Comparison of ENCODE assay signal across 8 cellular contexts in genomic region chr3:114290911-114291901, GRCh38. TPM values are rescaled to one million over a fixed set of nuclear protein-coding genes. Genes with fewer than 3 reads are reported as not detected.
A peak's percentile ranks its signal among the peaks of the same experiment; 100 is the strongest.
DNase-seq lines count a peak whose midpoint lies in the region; ATAC-seq, FAIRE-seq and TF ChIP-seq lines count a peak whose summit lies in the region.

No MANE protein-coding gene starts in this region.

- TF ChIP-seq POLR2A in transverse colon (IDR thresholded peaks at IDR 0.05) = no peak

- peak overlapping the region; percentile 74 for H3K4me3 Mint-ChIP-seq in activated T-cell treated with anti-CD3 and anti-CD28 coated beads, Interleukin-2, amount 50 U/mL, for 24 hours

- H4K20me1 ChIP-seq in PC-3 (ENCODE audit: low read length) = no peaks in the 10 kb centered on the region

- H3K9me3 ChIP-seq in PC-3 (ENCODE audit: low read length) (no peaks in the 10 kb centered on the region), pancreas (no peaks in the 10 kb centered on the region), transverse colon (no peaks in the 10 kb centered on the region)

- DNase-seq in DMS153 (lab: John Stamatoyannopoulos, UW) = peak; percentile 29
- DNase-seq in HL-60 (ENCODE audit: low read depth in 1 of 2, low spot score in 1 of 2) = peak in 1 of 2 experiments; percentile 55
- DNase-seq in PC-3 = peak; percentile 59
- DNase-seq in activated T-cell treated with anti-CD3 and anti-CD28 coated beads, Interleukin-2, amount 50 U/mL, for 24 hours = peak; percentile 96
- peak; percentile 14 to 48 for DNase-seq in foreskin fibroblast
- peak; percentile 8 to 88 (median 55) for DNase-seq in pancreas
- DNase-seq in transverse colon = peak; percentile 77

- H3K27me3 Mint-ChIP-seq in activated T-cell treated with anti-CD3 and anti-CD28 coated beads, Interleukin-2, amount 50 U/mL, for 24 hours = no peaks in the 10 kb centered on the region

- peak; percentile 61 for TF ChIP-seq CTCF in HL-60 (IDR thresholded peaks at IDR 0.05; ENCODE audit: insufficient read depth, low read length)
- TF ChIP-seq CTCF in PC-3 (conservative IDR thresholded peaks at IDR 0.05; ENCODE audit: low read depth, low read length) = peak; percentile 81
- peak; percentile 69 for TF ChIP-seq CTCF in foreskin fibroblast (IDR thresholded peaks at IDR 0.05; ENCODE audit: low read depth, low read length)
- peak; percentile 43 to 72 (median 68) for TF ChIP-seq CTCF in pancreas (IDR thresholded peaks at IDR 0.05)
- TF ChIP-seq CTCF in transverse colon (IDR thresholded peaks at IDR 0.05) = peak; percentile 67 to 79 (median 73)

- H2AFZ ChIP-seq in PC-3 (ENCODE audit: low read length) = no peak overlapping the region

- H3K9me3 Mint-ChIP-seq in activated T-cell treated with anti-CD3 and anti-CD28 coated beads, Interleukin-2, amount 50 U/mL, for 24 hours = no peaks in the 10 kb centered on the region

- H3K27ac Mint-ChIP-seq in activated T-cell treated with anti-CD3 and anti-CD28 coated beads, Interleukin-2, amount 50 U/mL, for 24 hours = peak overlapping the region; percentile 96

- CTCF ChIA-PET in PC-3 (lab: Charles Lee) = no interaction called here

- H3K36me3 ChIP-seq in PC-3 (ENCODE audit: low read depth, low read length) = no peaks in the 10 kb centered on the region; the same call in 1 of the 2 replicates
- H3K36me3 ChIP-seq in pancreas = no peaks in the 10 kb centered on the region
- no peaks in the 10 kb centered on the region for H3K36me3 ChIP-seq in transverse colon

- peaks cover 8% of the 10 kb centered on the region for H3K36me3 Mint-ChIP-seq in activated T-cell treated with anti-CD3 and anti-CD28 coated beads, Interleukin-2, amount 50 U/mL, for 24 hours (ENCODE audit: low read depth)

- H3K27ac ChIP-seq in HL-60 (replicated peaks) = no peak overlapping the region
- no peak overlapping the region for H3K27ac ChIP-seq in PC-3 (ENCODE audit: low read length)
- no peak overlapping the region for H3K27ac ChIP-seq in pancreas
- H3K27ac ChIP-seq in transverse colon = peak overlapping the region in 3 of 4 donors; percentile 10 to 41 (median 36)

- H3F3A ChIP-seq in PC-3 (ENCODE audit: low read length, unreplicated experiment) = no peaks in the 10 kb centered on the region

- POLR2A ChIA-PET in PC-3 (lab: Charles Lee; ENCODE audit: unreplicated experiment) = no interaction called here

- H3K9ac ChIP-seq in PC-3 (ENCODE audit: low read length) = no peak overlapping the region

- H3K79me2 ChIP-seq in PC-3 (ENCODE audit: low read length) = no peaks in the 10 kb centered on the region

- no peaks in the 10 kb centered on the region for H3K9me2 ChIP-seq in PC-3 (replicated peaks; ENCODE audit: low read length)

- no peaks in the 10 kb centered on the region for H3K27me3 ChIP-seq in HL-60 (ENCODE audit: insufficient read depth, poor library complexity, severe bottlenecking)
- H3K27me3 ChIP-seq in PC-3 (ENCODE audit: low read length) = peaks cover 8% of the 10 kb centered on the region; the same call in 1 of the 2 replicates
- no peaks in the 10 kb centered on the region for H3K27me3 ChIP-seq in pancreas
- no peaks in the 10 kb centered on the region for H3K27me3 ChIP-seq in transverse colon

- no peak overlapping the region for H3K4me2 ChIP-seq in PC-3 (ENCODE audit: low read length)

- no TSS peak for BruUV-seq in PC-3 (replicated peaks; lab: Mats Ljungman, UMichigan)

- no peak for TF ChIP-seq EP300 in transverse colon (IDR thresholded peaks at IDR 0.05; ENCODE audit: low read depth)

- H3K4me1 ChIP-seq in PC-3 (ENCODE audit: insufficient read depth, low read length) = no peaks in the 10 kb centered on the region
- H3K4me1 ChIP-seq in pancreas = no peaks in the 10 kb centered on the region
- no peaks in the 10 kb centered on the region for H3K4me1 ChIP-seq in transverse colon

- no peak overlapping the region for H3K4me3 ChIP-seq in HL-60 (replicated peaks; ENCODE audit: insufficient read depth, low read length)
- no peak overlapping the region for H3K4me3 ChIP-seq in PC-3 (ENCODE audit: low read length)
- no peak overlapping the region for H3K4me3 ChIP-seq in foreskin fibroblast (ENCODE audit: low read depth in 1 of 2, low read length in 2 of 2)
- H3K4me3 ChIP-seq in pancreas = no peak overlapping the region
- H3K4me3 ChIP-seq in transverse colon = no peak overlapping the region

- H3K4me1 Mint-ChIP-seq in activated T-cell treated with anti-CD3 and anti-CD28 coated beads, Interleukin-2, amount 50 U/mL, for 24 hours (ENCODE audit: low read depth) = peaks cover 62% of the 10 kb centered on the region

- no peak for FAIRE-seq in pancreas (lab: Jason Lieb, UNC)

- peak; percentile 90 for ATAC-seq in GM21381 (IDR thresholded peaks at IDR 0.05; ENCODE audit: unreplicated experiment)
- peak; percentile 72; the same call in 1 of the 2 replicates for ATAC-seq in PC-3
- ATAC-seq in pancreas = peak in 3 of 4 donors; percentile 63 to 75 (median 71)

- WGBS in pancreas, 2 donors = 51 to 56% methylated on average over 22 to 23 of the region's 23 CpGs
- 47% methylated on average over 20 of the region's 23 CpGs; no CpG with 5 or more reads in 1 of the 2 donors for WGBS in transverse colon (ENCODE audit: low coverage in 1 of 2), 2 donors

- intact Hi-C loops in PC-3 (cut with micrococcal nuclease) = no loop called here
- intact Hi-C loops in pancreas (cut with DNase I) = no loop called here
- intact Hi-C loops in transverse colon (cut with DNase I; ENCODE audit: low total_unique reads) = no loop called here

- in situ Hi-C loops in transverse colon (cut with MboI; ENCODE audit: low pct_ligation_motif_present in 1 of 4, low pct_unique_long_range_greater_than_20kb in 1 of 4, low sequenced_read_pairs in 3 of 4) = no loop called here

RNA-seq across cellular contexts. Expression of gene TIGIT, which starts 2.6 kb away (rescaled TPM):
- total RNA-seq in PC-3 (2014; rRNA removed) = not detected in 2 replicates
- total RNA-seq in pancreas = under 1 TPM in 4 of 6 donors, not detected in 2; 0.06 to 0.34 (median 0.21) TPM
- under 1 TPM in 1 of 2 donors, not detected in 1; 0.05 TPM for polyA plus RNA-seq in pancreas
- 1 to 10 TPM in 3 of 4 donors, not detected in 1; 1.2 to 5.6 (median 5.4) TPM for total RNA-seq in transverse colon

RNA-seq across cellular contexts. Expression of gene ZNF80, which starts 53.8 kb away (rescaled TPM):
- total RNA-seq in PC-3 (2014; rRNA removed) (not detected in 2 replicates), pancreas (under 1 TPM in 1 of 6 donors, not detected in 5; 0.09 TPM), transverse colon (not detected)
- polyA plus RNA-seq in pancreas = not detected

Comparison
In these comparisons a context has a peak if more than half of its experiments do, and no peak if none do; other contexts are left out.
1. H3K27ac ChIP-seq: peak in transverse colon (3 of 4); none in HL-60 (single experiment), PC-3 (single experiment) and pancreas (0 of 4).
2. Peak in every context shown above with its lines, with median percentiles within 50 percentile points of each other: ATAC-seq and CTCF ChIP-seq.